Comparison of ENCODE assay signal across 1 cellular context in the genomic region with DNA sequence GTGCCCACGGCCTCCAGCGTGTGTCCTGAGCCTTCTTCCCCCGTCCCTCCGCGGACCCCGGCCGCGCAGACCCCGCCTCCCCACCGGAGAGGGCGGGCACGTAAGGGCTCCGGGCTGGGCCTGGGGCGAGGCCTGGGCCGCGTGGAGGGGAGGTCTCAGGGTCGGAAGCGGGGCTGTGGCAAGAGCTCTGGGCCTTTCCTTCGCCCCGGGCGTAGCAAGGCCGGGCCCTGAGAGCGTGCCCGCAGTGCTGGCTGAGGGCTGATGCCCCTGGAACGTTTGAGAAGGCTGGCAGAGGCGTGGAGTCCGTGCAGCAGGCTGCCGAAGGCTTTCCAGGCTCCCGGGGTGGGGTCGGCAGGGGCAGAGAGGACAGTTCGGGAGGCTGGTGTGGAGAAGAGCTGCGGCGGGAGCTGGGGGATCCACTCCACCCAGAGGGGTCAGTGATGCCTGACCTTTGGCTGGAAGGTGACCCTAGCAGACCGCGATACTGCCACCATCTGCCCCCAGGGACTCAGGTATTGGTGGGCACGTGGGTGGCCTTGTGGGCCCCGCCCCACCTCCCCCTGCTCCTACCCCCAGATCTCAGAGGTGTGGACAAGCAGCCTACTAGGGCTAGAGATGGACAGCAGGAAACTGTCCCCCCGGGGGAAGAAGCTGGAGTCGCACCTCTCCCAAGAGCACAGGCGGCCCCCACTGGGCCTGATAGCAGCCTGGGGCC.
TF ChIP-seq lines count a peak whose summit lies in the region.

No MANE protein-coding gene starts in this region.

TF ChIP-seq in H1, 55 proteins besides CTCF, POLR2A, EP300 and RAD21:
- TF ChIP-seq RFX5 (IDR thresholded peaks at IDR 0.05; ENCODE audit: borderline replicate concordance, low read depth, low read length), result no peak
- TF ChIP-seq CHD2 (IDR thresholded peaks at IDR 0.05; ENCODE audit: low read length), result no peak
- no peak for TF ChIP-seq SAP30 (IDR thresholded peaks at IDR 0.05; ENCODE audit: insufficient read depth, insufficient replicate concordance, low read length)
- no peak for TF ChIP-seq SP4 (IDR thresholded peaks at IDR 0.05; ENCODE audit: low read length)
- TF ChIP-seq FOSL1 (IDR thresholded peaks at IDR 0.05; ENCODE audit: insufficient read depth, low read depth, low read length), result no peak
- no peak for TF ChIP-seq BRCA1 (IDR thresholded peaks at IDR 0.05; ENCODE audit: low read depth, low read length)
- TF ChIP-seq POLR2AphosphoS5 (IDR thresholded peaks at IDR 0.05; ENCODE audit: low read depth, low read length), result no peak
- TF ChIP-seq GABPA (IDR thresholded peaks at IDR 0.05; ENCODE audit: borderline replicate concordance, insufficient read depth, low read length), result no peak
- TF ChIP-seq KDM4A (IDR thresholded peaks at IDR 0.05; ENCODE audit: low read depth, low read length, severe bottlenecking), result peak; percentile 11
- no peak for TF ChIP-seq KDM5A (IDR thresholded peaks at IDR 0.05; ENCODE audit: low read length)
- TF ChIP-seq, protein P1, sequence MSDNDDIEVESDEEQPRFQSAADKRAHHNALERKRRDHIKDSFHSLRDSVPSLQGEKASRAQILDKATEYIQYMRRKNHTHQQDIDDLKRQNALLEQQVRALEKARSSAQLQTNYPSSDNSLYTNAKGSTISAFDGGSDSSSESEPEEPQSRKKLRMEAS (IDR thresholded peaks at IDR 0.05), result peak; percentile 78
- no peak for TF ChIP-seq MAFK (IDR thresholded peaks at IDR 0.05; ENCODE audit: low read depth, low read length)
- TF ChIP-seq, protein P2, sequence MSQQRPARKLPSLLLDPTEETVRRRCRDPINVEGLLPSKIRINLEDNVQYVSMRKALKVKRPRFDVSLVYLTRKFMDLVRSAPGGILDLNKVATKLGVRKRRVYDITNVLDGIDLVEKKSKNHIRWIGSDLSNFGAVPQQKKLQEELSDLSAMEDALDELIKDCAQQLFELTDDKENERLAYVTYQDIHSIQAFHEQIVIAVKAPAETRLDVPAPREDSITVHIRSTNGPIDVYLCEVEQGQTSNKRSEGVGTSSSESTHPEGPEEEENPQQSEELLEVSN (IDR thresholded peaks at IDR 0.05), result peak; percentile 74
- no peak for TF ChIP-seq CHD1 (IDR thresholded peaks at IDR 0.05; ENCODE audit: low read depth, low read length)
- no peak for TF ChIP-seq POU5F1 (IDR thresholded peaks at IDR 0.05; ENCODE audit: low read depth, low read length)
- TF ChIP-seq, protein P3, sequence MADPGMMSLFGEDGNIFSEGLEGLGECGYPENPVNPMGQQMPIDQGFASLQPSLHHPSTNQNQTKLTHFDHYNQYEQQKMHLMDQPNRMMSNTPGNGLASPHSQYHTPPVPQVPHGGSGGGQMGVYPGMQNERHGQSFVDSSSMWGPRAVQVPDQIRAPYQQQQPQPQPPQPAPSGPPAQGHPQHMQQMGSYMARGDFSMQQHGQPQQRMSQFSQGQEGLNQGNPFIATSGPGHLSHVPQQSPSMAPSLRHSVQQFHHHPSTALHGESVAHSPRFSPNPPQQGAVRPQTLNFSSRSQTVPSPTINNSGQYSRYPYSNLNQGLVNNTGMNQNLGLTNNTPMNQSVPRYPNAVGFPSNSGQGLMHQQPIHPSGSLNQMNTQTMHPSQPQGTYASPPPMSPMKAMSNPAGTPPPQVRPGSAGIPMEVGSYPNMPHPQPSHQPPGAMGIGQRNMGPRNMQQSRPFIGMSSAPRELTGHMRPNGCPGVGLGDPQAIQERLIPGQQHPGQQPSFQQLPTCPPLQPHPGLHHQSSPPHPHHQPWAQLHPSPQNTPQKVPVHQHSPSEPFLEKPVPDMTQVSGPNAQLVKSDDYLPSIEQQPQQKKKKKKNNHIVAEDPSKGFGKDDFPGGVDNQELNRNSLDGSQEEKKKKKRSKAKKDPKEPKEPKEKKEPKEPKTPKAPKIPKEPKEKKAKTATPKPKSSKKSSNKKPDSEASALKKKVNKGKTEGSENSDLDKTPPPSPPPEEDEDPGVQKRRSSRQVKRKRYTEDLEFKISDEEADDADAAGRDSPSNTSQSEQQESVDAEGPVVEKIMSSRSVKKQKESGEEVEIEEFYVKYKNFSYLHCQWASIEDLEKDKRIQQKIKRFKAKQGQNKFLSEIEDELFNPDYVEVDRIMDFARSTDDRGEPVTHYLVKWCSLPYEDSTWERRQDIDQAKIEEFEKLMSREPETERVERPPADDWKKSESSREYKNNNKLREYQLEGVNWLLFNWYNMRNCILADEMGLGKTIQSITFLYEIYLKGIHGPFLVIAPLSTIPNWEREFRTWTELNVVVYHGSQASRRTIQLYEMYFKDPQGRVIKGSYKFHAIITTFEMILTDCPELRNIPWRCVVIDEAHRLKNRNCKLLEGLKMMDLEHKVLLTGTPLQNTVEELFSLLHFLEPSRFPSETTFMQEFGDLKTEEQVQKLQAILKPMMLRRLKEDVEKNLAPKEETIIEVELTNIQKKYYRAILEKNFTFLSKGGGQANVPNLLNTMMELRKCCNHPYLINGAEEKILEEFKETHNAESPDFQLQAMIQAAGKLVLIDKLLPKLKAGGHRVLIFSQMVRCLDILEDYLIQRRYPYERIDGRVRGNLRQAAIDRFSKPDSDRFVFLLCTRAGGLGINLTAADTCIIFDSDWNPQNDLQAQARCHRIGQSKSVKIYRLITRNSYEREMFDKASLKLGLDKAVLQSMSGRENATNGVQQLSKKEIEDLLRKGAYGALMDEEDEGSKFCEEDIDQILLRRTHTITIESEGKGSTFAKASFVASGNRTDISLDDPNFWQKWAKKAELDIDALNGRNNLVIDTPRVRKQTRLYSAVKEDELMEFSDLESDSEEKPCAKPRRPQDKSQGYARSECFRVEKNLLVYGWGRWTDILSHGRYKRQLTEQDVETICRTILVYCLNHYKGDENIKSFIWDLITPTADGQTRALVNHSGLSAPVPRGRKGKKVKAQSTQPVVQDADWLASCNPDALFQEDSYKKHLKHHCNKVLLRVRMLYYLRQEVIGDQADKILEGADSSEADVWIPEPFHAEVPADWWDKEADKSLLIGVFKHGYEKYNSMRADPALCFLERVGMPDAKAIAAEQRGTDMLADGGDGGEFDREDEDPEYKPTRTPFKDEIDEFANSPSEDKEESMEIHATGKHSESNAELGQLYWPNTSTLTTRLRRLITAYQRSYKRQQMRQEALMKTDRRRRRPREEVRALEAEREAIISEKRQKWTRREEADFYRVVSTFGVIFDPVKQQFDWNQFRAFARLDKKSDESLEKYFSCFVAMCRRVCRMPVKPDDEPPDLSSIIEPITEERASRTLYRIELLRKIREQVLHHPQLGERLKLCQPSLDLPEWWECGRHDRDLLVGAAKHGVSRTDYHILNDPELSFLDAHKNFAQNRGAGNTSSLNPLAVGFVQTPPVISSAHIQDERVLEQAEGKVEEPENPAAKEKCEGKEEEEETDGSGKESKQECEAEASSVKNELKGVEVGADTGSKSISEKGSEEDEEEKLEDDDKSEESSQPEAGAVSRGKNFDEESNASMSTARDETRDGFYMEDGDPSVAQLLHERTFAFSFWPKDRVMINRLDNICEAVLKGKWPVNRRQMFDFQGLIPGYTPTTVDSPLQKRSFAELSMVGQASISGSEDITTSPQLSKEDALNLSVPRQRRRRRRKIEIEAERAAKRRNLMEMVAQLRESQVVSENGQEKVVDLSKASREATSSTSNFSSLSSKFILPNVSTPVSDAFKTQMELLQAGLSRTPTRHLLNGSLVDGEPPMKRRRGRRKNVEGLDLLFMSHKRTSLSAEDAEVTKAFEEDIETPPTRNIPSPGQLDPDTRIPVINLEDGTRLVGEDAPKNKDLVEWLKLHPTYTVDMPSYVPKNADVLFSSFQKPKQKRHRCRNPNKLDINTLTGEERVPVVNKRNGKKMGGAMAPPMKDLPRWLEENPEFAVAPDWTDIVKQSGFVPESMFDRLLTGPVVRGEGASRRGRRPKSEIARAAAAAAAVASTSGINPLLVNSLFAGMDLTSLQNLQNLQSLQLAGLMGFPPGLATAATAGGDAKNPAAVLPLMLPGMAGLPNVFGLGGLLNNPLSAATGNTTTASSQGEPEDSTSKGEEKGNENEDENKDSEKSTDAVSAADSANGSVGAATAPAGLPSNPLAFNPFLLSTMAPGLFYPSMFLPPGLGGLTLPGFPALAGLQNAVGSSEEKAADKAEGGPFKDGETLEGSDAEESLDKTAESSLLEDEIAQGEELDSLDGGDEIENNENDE (IDR thresholded peaks at IDR 0.05; ENCODE audit: insufficient replicate concordance, low read length), result no peak
- TF ChIP-seq PHF8 (conservative IDR thresholded peaks at IDR 0.05; ENCODE audit: low read depth, low read length), result no peak
